In the genomic region with DNA sequence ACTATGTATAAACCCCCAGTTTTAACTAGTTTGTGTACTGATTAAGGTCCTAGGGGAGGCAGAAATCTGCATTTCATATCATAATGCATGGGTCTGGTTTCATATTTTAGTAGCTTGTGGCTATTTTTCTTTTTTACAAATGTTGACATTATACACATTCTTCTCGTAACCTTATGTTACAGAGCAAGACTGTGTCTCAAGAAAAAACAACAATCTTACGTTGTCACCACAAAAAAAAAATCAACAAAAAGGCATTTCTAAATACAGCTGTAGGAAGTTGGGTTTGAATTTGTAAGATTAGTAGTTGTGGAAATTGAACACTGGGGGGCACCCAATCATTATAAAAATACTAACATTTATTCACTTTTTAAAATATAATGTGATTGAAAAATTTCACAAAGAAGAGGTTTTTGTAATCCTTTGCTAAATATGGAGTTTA, we compare ENCODE assay signal across 8 cellular contexts. TPM values are rescaled to one million over a fixed set of nuclear protein-coding genes. Genes with fewer than 3 reads are reported as not detected.
DNase-seq lines count a peak whose midpoint lies in the region; ATAC-seq, FAIRE-seq and TF ChIP-seq lines count a peak whose summit lies in the region.
"Had no signal": no experiment of that assay in that cellular context is flagged by ENCODE, and none has a peak within 500 bp of the region (broad histone marks: within the 10 kb centered on the region; RNA-seq: fewer than 3 reads in every experiment).

No MANE protein-coding gene starts in this region.

- POLR2A ChIA-PET in naive thymus-derived CD4-positive, alpha-beta T cell (lab: Charles Lee): interaction anchor here (0.9 kb wide), 1 partner anchor 234 kb away, joined by 3 read pairs; no protein-coding TSS in a partner anchor

- no peaks in the 10 kb centered on the region for H4K20me1 ChIP-seq in DOHH2 (ENCODE audit: control insufficient read depth, insufficient read depth, low read depth, low read length)

- no peaks in the 10 kb centered on the region for H3K9me3 Mint-ChIP-seq in naive thymus-derived CD4-positive, alpha-beta T cell

- no peaks in the 10 kb centered on the region for H3K79me2 ChIP-seq in DOHH2 (ENCODE audit: control insufficient read depth, low read length)

- no peaks in the 10 kb centered on the region for H3K36me3 Mint-ChIP-seq in naive thymus-derived CD4-positive, alpha-beta T cell

- H3K4me1 Mint-ChIP-seq in naive thymus-derived CD4-positive, alpha-beta T cell: peaks cover 0 to 8% (median 5%) of the 10 kb centered on the region in 7 donors

- H3K4me3 ChIP-seq in DOHH2 (ENCODE audit: low read length) (no peak overlapping the region), brain microvascular endothelial cell (ENCODE audit: low read depth, low read length) (no peak overlapping the region)
- no peak overlapping the region for H3K4me3 ChIP-seq in naive thymus-derived CD4-positive, alpha-beta T cell (ENCODE audit: low read length)

- H3K9me3 ChIP-seq in DOHH2 (ENCODE audit: control insufficient read depth, insufficient read depth, low read length): no peaks in the 10 kb centered on the region
- H3K9me3 ChIP-seq in naive thymus-derived CD4-positive, alpha-beta T cell (ENCODE audit: control insufficient read depth in 2 of 3, low read length in 3 of 3): no peaks in the 10 kb centered on the region

- peaks cover 4% of the 10 kb centered on the region for H3K4me1 ChIP-seq in DOHH2 (ENCODE audit: control insufficient read depth, low read length)
- H3K4me1 ChIP-seq in naive thymus-derived CD4-positive, alpha-beta T cell (ENCODE audit: control insufficient read depth in 2 of 2, insufficient read depth in 2 of 2, low read length in 2 of 2): no peaks in the 10 kb centered on the region

- FAIRE-seq in HTR-8/SVneo (lab: Jason Lieb, UNC): no peak

- no peak overlapping the region for H3K4me2 ChIP-seq in DOHH2 (ENCODE audit: low read length)

- peaks cover 3% of the 10 kb centered on the region; the same call in 1 of the 2 replicates for H3K27me3 ChIP-seq in DOHH2 (ENCODE audit: control insufficient read depth, low read length)
- no peaks in the 10 kb centered on the region for H3K27me3 ChIP-seq in brain microvascular endothelial cell (replicated peaks)
- no peaks in the 10 kb centered on the region for H3K27me3 ChIP-seq in naive thymus-derived CD4-positive, alpha-beta T cell (ENCODE audit: control insufficient read depth in 2 of 2, insufficient read depth in 2 of 2, low read length in 2 of 2)

- intact Hi-C loops in naive thymus-derived CD4-positive, alpha-beta T cell (cut with micrococcal nuclease): loop anchor here (1.0 to 5.0 kb wide), 7 partner anchors 18 to 619 kb away; a partner anchor contains a TSS

- peak; percentile 40 for TF ChIP-seq CTCF in DOHH2 (IDR thresholded peaks at IDR 0.05; ENCODE audit: low read depth, low read length, poor library complexity, severe bottlenecking)
- peak; percentile 21 for TF ChIP-seq CTCF in brain microvascular endothelial cell (IDR thresholded peaks at IDR 0.05; ENCODE audit: low read depth, low read length, missing control alignments)

- DNase-seq in LHCN-M2 (ENCODE audit: low read depth): peak; percentile 31
- no peak for DNase-seq in brain microvascular endothelial cell
- peak in 4 of 9 donors; percentile 23 to 37 (median 28) for DNase-seq in naive thymus-derived CD4-positive, alpha-beta T cell
- no peak for DNase-seq in activated gamma-delta T cell (lab: John Stamatoyannopoulos, UW)
- no peak for DNase-seq in COLO668 (lab: John Stamatoyannopoulos, UW; ENCODE audit: unreplicated experiment)
- no peak for DNase-seq in HTR-8/SVneo (ENCODE audit: insufficient read length, low spot score)
- DNase-seq: effector CD4-positive, alpha-beta T cell had no signal

- no peaks in the 10 kb centered on the region for H3F3A ChIP-seq in DOHH2 (ENCODE audit: control insufficient read depth, insufficient read depth)

- no peaks in the 10 kb centered on the region for H3K36me3 ChIP-seq in DOHH2 (ENCODE audit: control insufficient read depth, low read length)
- H3K36me3 ChIP-seq in brain microvascular endothelial cell (replicated peaks): no peaks in the 10 kb centered on the region
- no peaks in the 10 kb centered on the region for H3K36me3 ChIP-seq in naive thymus-derived CD4-positive, alpha-beta T cell (ENCODE audit: control insufficient read depth in 2 of 3, insufficient read depth in 3 of 3, low read length in 3 of 3)

- H3K27me3 Mint-ChIP-seq in naive thymus-derived CD4-positive, alpha-beta T cell: peaks cover 0 to 21% (median 0%) of the 10 kb centered on the region in 5 donors

- in situ Hi-C loops in brain microvascular endothelial cell (cut with HindIII; ENCODE audit: low pct_ligation_motif_present, low sequenced_read_pairs): no loop called here

- ATAC-seq in naive thymus-derived CD4-positive, alpha-beta T cell: peak; percentile 42

- H3K27ac Mint-ChIP-seq in naive thymus-derived CD4-positive, alpha-beta T cell: no peak overlapping the region

- no peak overlapping the region for H3K4me3 Mint-ChIP-seq in naive thymus-derived CD4-positive, alpha-beta T cell

- no peaks in the 10 kb centered on the region for H3K9me2 ChIP-seq in DOHH2 (replicated peaks; ENCODE audit: control insufficient read depth, low read length)

- CTCF ChIA-PET in naive thymus-derived CD4-positive, alpha-beta T cell (lab: Charles Lee): interaction anchor here (0.7 to 1.1 kb wide), 2 partner anchors 86 to 959 kb away, joined by 3 to 4 read pairs; no protein-coding TSS in a partner anchor

- H3K27ac ChIP-seq in DOHH2 (ENCODE audit: low read depth, low read length): no peak overlapping the region
- no peak overlapping the region for H3K27ac ChIP-seq in brain microvascular endothelial cell
- H3K27ac ChIP-seq in naive thymus-derived CD4-positive, alpha-beta T cell (ENCODE audit: low read depth, low read length): no peak overlapping the region

RNA-seq across cellular contexts. Expression of a gene that starts 17.9 kb away (rescaled TPM):
- total RNA-seq in LHCN-M2 (2014; rRNA removed): 91.6 and 149 TPM in 2 replicates
- polyA plus RNA-seq in LHCN-M2 (2012): 56.7 TPM
- total RNA-seq in naive thymus-derived CD4-positive, alpha-beta T cell: 100 to 1,000 TPM in 4 of 5 experiments, 10 to 100 TPM in 1; 89.4 to 120 (median 115) TPM
- 100 to 1,000 TPM; 115 to 140 TPM for polyA plus RNA-seq in naive thymus-derived CD4-positive, alpha-beta T cell

RNA-seq across cellular contexts. Expression of a gene that starts 18.2 kb away (rescaled TPM):
- total RNA-seq in LHCN-M2 (2014; rRNA removed): 87.3 and 120 TPM in 2 replicates
- polyA plus RNA-seq in LHCN-M2 (2012): 25.7 TPM
- total RNA-seq in naive thymus-derived CD4-positive, alpha-beta T cell: 100 to 1,000 TPM in 4 of 5 experiments, 10 to 100 TPM in 1; 94.7 to 135 (median 105) TPM
- polyA plus RNA-seq in naive thymus-derived CD4-positive, alpha-beta T cell: 10 to 100 TPM; 54.1 to 58.4 TPM
